12 cellular contexts compared by ENCODE assay signal in genomic region chr16:73171901-73172619, GRCh38.
DNase-seq lines count a peak whose midpoint lies in the region; ATAC-seq and TF ChIP-seq lines count a peak whose summit lies in the region.
"Had no signal": no experiment of that assay in that cellular context is flagged by ENCODE, and none has a peak within 500 bp of the region (broad histone marks: within the 10 kb centered on the region; RNA-seq: fewer than 3 reads in every experiment).

No MANE protein-coding gene starts in this region.

- H3K36me3 Mint-ChIP-seq in endothelial cell (ENCODE audit: low read depth, unreplicated experiment) (no peaks in the 10 kb centered on the region), neural crest cell (ENCODE audit: low read depth) (no peaks in the 10 kb centered on the region)
- no peaks in the 10 kb centered on the region for H3K36me3 Mint-ChIP-seq in natural killer cell treated with Interleukin-12 subunit alpha and Interleukin-12 subunit beta and Interleukin-15 and Interleukin-18, amount 100 ng/mL, for 72 hours

- intact Hi-C loops in upper lobe of right lung (cut with DNase I), result loop anchor here (10.0 kb wide), 1 partner anchor 107 kb away; no protein-coding TSS in a partner anchor

- no peak for ATAC-seq in upper lobe of right lung
- ATAC-seq in natural killer cell treated with Interleukin-12 subunit alpha and Interleukin-12 subunit beta and Interleukin-15 and Interleukin-18, amount 100 ng/mL, for 72 hours, result no peak

- no peaks in the 10 kb centered on the region for H3K27me3 ChIP-seq in upper lobe of right lung

- H3K4me1 ChIP-seq in upper lobe of right lung, result peaks cover 19% of the 10 kb centered on the region

- H3K9me3 Mint-ChIP-seq in endothelial cell (ENCODE audit: unreplicated experiment), result no peaks in the 10 kb centered on the region
- H3K9me3 Mint-ChIP-seq in neural crest cell, result no peaks in the 10 kb centered on the region
- no peaks in the 10 kb centered on the region for H3K9me3 Mint-ChIP-seq in natural killer cell treated with Interleukin-12 subunit alpha and Interleukin-12 subunit beta and Interleukin-15 and Interleukin-18, amount 100 ng/mL, for 72 hours

- TF ChIP-seq CTCF in endothelial cell (IDR thresholded peaks at IDR 0.05; ENCODE audit: unreplicated experiment), result no peak
- TF ChIP-seq CTCF in neural crest cell (conservative IDR thresholded peaks at IDR 0.05), result no peak
- TF ChIP-seq CTCF in upper lobe of right lung (IDR thresholded peaks at IDR 0.05), result no peak

- H3K4me1 Mint-ChIP-seq in endothelial cell (ENCODE audit: unreplicated experiment) (peaks cover 55% of the 10 kb centered on the region), neural crest cell (peaks cover 70% of the 10 kb centered on the region)
- no peaks in the 10 kb centered on the region for H3K4me1 Mint-ChIP-seq in natural killer cell treated with Interleukin-12 subunit alpha and Interleukin-12 subunit beta and Interleukin-15 and Interleukin-18, amount 100 ng/mL, for 72 hours (ENCODE audit: low read depth in 2 of 2)

- peak overlapping the region; percentile 12 for H3K27ac ChIP-seq in upper lobe of right lung

- no peaks in the 10 kb centered on the region for H3K9me3 ChIP-seq in upper lobe of right lung
- H3K9me3 ChIP-seq: HAP-1 had no signal

- no peak overlapping the region for H3K4me3 Mint-ChIP-seq in endothelial cell (ENCODE audit: unreplicated experiment)
- H3K4me3 Mint-ChIP-seq in neural crest cell, result peak overlapping the region; percentile 66
- H3K4me3 Mint-ChIP-seq in natural killer cell treated with Interleukin-12 subunit alpha and Interleukin-12 subunit beta and Interleukin-15 and Interleukin-18, amount 100 ng/mL, for 72 hours, result no peak overlapping the region

- H3K27ac Mint-ChIP-seq in endothelial cell (ENCODE audit: unreplicated experiment), result peak overlapping the region; percentile 98
- H3K27ac Mint-ChIP-seq in neural crest cell (ENCODE audit: unreplicated experiment), result peak overlapping the region; percentile 21
- no peak overlapping the region for H3K27ac Mint-ChIP-seq in natural killer cell treated with Interleukin-12 subunit alpha and Interleukin-12 subunit beta and Interleukin-15 and Interleukin-18, amount 100 ng/mL, for 72 hours

- no peaks in the 10 kb centered on the region for H3K36me3 ChIP-seq in upper lobe of right lung
- H3K36me3 ChIP-seq: HAP-1 had no signal

- H3K27me3 Mint-ChIP-seq in endothelial cell (ENCODE audit: unreplicated experiment) (peaks cover 3% of the 10 kb centered on the region), neural crest cell (ENCODE audit: low read depth) (no peaks in the 10 kb centered on the region)
- H3K27me3 Mint-ChIP-seq in natural killer cell treated with Interleukin-12 subunit alpha and Interleukin-12 subunit beta and Interleukin-15 and Interleukin-18, amount 100 ng/mL, for 72 hours, result peaks cover 17 to 26% of the 10 kb centered on the region in 2 donors

- no peak overlapping the region for H3K4me3 ChIP-seq in upper lobe of right lung
- H3K4me3 ChIP-seq: HAP-1 had no signal

- DNase-seq in NCI-H748 (lab: John Stamatoyannopoulos, UW; ENCODE audit: unreplicated experiment), result peak; percentile 55
- DNase-seq in NCI-H748 treated with DMSO at 0.1 percent for 48 hours (lab: John Stamatoyannopoulos, UW), result no peak
- no peak for DNase-seq in endothelial cell (ENCODE audit: low spot score)
- no peak for DNase-seq in neural crest cell (ENCODE audit: low read depth, low spot score)
- no peak for DNase-seq in upper lobe of right lung
- no peak for DNase-seq in natural killer cell treated with Interleukin-12 subunit alpha and Interleukin-12 subunit beta and Interleukin-15 and Interleukin-18, amount 100 ng/mL, for 72 hours (ENCODE audit: low spot score)
- DNase-seq in 8988T, result no peak
- no peak for DNase-seq in occipital lobe (lab: John Stamatoyannopoulos, UW)
- DNase-seq: activated CD4-positive, CD25-positive, alpha-beta regulatory T cell treated with anti-CD3 and anti-CD28 coated beads, Interleukin-2, amount 50 U/mL, for 72 hours; activated effector memory CD4-positive, alpha-beta T cell treated with anti-CD3 and anti-CD28 coated beads, Interleukin-2, amount 50 U/mL, for 16 hours; GF-D8 had no signal

Comparison
In these comparisons a context has a peak if more than half of its experiments do, and no peak if none do; other contexts are left out.
1. H3K27ac Mint-ChIP-seq: peak in endothelial cell (single experiment) and neural crest cell (single experiment); none in natural killer cell treated with Interleukin-12 subunit alpha and Interleukin-12 subunit beta and Interleukin-15 and Interleukin-18, amount 100 ng/mL, for 72 hours (0 of 2).